Comparison of ENCODE assay signal across 1 cellular context in the genomic region with DNA sequence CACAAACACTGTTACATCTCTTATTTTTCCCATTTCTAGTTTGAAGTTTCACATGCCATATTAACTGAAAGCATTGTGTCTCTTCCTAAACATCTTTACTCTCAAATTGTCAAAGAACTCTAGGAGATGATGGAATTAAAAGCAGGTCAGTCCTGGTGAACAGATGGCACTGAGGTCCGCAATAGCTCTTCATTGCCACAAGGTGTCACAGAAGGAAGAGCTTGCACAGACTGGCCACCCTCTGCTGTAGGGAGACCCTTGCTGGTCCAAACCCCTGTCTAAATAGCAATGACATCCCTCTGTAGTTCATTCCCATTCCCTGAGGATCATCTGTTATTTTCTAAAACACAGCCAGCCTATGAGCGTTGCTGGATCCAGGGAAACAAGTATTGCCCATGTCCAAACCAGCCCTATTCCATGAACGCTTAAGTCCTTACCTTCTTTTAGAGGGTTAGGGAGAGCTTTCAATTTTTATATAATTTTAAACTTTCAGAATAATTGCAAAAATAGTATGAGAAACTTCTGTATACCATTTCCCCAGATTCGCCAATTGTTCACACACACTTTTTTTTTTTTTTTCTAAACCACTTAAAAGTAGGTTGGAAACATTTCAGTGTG.
TF ChIP-seq lines count a peak whose summit lies in the region.

No MANE protein-coding gene starts in this region.

TF ChIP-seq in WTC11, 78 proteins besides CTCF, POLR2A, EP300 and RAD21 (continued from another document):
- TF ChIP-seq, protein P1, sequence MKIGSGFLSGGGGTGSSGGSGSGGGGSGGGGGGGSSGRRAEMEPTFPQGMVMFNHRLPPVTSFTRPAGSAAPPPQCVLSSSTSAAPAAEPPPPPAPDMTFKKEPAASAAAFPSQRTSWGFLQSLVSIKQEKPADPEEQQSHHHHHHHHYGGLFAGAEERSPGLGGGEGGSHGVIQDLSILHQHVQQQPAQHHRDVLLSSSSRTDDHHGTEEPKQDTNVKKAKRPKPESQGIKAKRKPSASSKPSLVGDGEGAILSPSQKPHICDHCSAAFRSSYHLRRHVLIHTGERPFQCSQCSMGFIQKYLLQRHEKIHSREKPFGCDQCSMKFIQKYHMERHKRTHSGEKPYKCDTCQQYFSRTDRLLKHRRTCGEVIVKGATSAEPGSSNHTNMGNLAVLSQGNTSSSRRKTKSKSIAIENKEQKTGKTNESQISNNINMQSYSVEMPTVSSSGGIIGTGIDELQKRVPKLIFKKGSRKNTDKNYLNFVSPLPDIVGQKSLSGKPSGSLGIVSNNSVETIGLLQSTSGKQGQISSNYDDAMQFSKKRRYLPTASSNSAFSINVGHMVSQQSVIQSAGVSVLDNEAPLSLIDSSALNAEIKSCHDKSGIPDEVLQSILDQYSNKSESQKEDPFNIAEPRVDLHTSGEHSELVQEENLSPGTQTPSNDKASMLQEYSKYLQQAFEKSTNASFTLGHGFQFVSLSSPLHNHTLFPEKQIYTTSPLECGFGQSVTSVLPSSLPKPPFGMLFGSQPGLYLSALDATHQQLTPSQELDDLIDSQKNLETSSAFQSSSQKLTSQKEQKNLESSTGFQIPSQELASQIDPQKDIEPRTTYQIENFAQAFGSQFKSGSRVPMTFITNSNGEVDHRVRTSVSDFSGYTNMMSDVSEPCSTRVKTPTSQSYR (CRISPR knock-in tag; IDR thresholded peaks at IDR 0.05) = no peak
- TF ChIP-seq, protein P2, sequence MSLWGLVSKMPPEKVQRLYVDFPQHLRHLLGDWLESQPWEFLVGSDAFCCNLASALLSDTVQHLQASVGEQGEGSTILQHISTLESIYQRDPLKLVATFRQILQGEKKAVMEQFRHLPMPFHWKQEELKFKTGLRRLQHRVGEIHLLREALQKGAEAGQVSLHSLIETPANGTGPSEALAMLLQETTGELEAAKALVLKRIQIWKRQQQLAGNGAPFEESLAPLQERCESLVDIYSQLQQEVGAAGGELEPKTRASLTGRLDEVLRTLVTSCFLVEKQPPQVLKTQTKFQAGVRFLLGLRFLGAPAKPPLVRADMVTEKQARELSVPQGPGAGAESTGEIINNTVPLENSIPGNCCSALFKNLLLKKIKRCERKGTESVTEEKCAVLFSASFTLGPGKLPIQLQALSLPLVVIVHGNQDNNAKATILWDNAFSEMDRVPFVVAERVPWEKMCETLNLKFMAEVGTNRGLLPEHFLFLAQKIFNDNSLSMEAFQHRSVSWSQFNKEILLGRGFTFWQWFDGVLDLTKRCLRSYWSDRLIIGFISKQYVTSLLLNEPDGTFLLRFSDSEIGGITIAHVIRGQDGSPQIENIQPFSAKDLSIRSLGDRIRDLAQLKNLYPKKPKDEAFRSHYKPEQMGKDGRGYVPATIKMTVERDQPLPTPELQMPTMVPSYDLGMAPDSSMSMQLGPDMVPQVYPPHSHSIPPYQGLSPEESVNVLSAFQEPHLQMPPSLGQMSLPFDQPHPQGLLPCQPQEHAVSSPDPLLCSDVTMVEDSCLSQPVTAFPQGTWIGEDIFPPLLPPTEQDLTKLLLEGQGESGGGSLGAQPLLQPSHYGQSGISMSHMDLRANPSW (CRISPR knock-in tag; conservative IDR thresholded peaks at IDR 0.05; ENCODE audit: low read depth) = no peak
- TF ChIP-seq, protein P3, sequence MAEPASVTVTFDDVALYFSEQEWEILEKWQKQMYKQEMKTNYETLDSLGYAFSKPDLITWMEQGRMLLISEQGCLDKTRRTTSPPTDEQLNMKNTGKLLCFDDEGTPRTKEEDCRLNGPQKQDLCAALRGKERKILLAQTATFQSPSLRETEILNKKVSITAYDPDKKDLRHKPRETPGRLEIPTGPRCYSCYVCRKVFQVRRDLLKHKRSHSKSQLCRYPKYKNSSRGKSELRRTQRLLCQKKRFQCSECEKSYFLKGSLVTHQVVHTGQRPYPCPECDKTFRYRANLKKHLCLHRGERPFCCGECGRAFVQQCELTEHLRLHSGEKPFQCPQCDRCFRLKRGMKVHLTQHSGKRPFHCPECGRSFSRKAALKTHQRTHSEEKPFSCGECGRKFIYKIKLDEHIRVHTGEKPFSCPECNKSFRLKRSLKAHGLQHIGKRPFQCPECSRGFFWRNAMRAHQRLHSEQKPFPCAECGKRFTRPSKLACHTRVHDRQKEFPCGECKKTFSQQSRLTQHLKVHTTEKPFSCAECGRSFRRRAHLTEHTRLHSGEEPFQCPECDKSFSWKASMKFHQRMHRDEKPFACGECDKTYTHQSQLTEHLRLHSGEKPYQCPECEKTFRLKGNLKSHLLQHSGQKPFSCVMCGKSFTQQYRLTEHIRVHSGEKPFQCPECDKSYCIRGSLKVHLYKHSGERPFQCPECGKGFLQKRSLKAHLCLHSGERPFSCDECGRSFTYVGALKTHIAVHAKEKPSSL (CRISPR knock-in tag; conservative IDR thresholded peaks at IDR 0.05) = no peak
TF ChIP-seq in WTC11: peak in this region for 0.
